ENCODE assay signal across 23 cellular contexts in the genomic region with DNA sequence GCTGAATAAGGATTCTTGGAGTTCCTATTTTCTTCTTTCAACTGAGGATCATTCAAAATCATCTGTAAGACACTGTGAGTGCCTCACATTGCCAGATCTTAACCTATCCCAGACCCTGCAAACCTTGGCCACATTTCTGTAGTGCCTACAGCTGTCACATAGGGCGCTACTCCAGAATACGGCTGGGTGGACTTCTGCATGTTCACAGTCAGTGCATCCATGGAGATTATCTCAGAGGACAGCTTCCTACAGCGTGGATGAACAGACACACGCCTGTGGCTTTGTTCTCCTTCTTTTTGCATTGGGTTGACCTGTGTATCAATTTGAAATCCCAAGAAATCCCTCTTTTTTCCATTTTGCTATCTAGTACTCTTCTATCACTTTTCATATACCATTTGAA.
"Had no signal": no experiment of that assay in that cellular context is flagged by ENCODE, and none has a peak within 500 bp of the region (broad histone marks: within the 10 kb centered on the region; RNA-seq: fewer than 3 reads in every experiment).

No MANE protein-coding gene starts in this region.

- H3K9me3 ChIP-seq: ascending aorta, body of pancreas, MG63 had no signal

- H3K4me3 Mint-ChIP-seq: activated CD8-positive, alpha-beta T cell treated with anti-CD3 and anti-CD28 coated beads for 36 hours; activated naive CD8-positive, alpha-beta T cell treated with anti-CD3 and anti-CD28 coated beads, Interleukin-2, amount 50 U/mL, for 24 hours; activated T-cell treated with anti-CD3 and anti-CD28 coated beads, Interleukin-2, amount 50 U/mL, for 72 hours; central memory CD8-positive, alpha-beta T cell had no signal

- H3K36me3 ChIP-seq: ascending aorta, MG63 had no signal

- DNase-seq: activated CD4-positive, alpha-beta T cell treated with anti-CD3 and anti-CD28 coated beads for 4 hours; activated CD8-positive, alpha-beta memory T cell treated with anti-CD3 and anti-CD28 coated beads, Interleukin-2, amount 50 U/mL, for 4 hours; activated CD8-positive, alpha-beta T cell treated with anti-CD3 and anti-CD28 coated beads for 36 hours; activated naive CD8-positive, alpha-beta T cell treated with anti-CD3 and anti-CD28 coated beads, Interleukin-2, amount 50 U/mL, for 24 hours; activated T-cell treated with anti-CD3 and anti-CD28 coated beads, Interleukin-2, amount 50 U/mL, for 72 hours; amniotic stem cell; body of pancreas; cortex of kidney; MG63; MV-4-11; NCI-H1105; NCI-H1694; NCI-H2029; NCI-H345; NCI-H510A; NCI-H526 treated with DMSO at 0.1 percent for 48 hours; NK-92 treated with Interleukin-12 subunit alpha and Interleukin-12 subunit beta, amount 100 ng/mL, for 24 hours; PC-9; T-cell had no signal

- H3K27me3 ChIP-seq: ascending aorta, MG63 had no signal

- H3K27ac ChIP-seq: ascending aorta, body of pancreas, PC-9, SK-N-MC had no signal

- H3K27ac Mint-ChIP-seq: activated CD8-positive, alpha-beta T cell treated with anti-CD3 and anti-CD28 coated beads for 36 hours; activated naive CD4-positive, alpha-beta T cell treated with anti-CD3 and anti-CD28 coated beads, Interleukin-2, amount 50 U/mL, for 72 hours; activated naive CD8-positive, alpha-beta T cell treated with anti-CD3 and anti-CD28 coated beads, Interleukin-2, amount 50 U/mL, for 24 hours; activated T-cell treated with anti-CD3 and anti-CD28 coated beads, Interleukin-2, amount 50 U/mL, for 72 hours; T-cell had no signal

- H3K4me3 ChIP-seq: ascending aorta, body of pancreas, MG63, PC-9, SK-N-MC had no signal

- H3K9me3 Mint-ChIP-seq: activated CD8-positive, alpha-beta T cell treated with anti-CD3 and anti-CD28 coated beads for 36 hours; activated naive CD4-positive, alpha-beta T cell treated with anti-CD3 and anti-CD28 coated beads, Interleukin-2, amount 50 U/mL, for 72 hours; activated naive CD8-positive, alpha-beta T cell treated with anti-CD3 and anti-CD28 coated beads, Interleukin-2, amount 50 U/mL, for 24 hours; activated T-cell treated with anti-CD3 and anti-CD28 coated beads, Interleukin-2, amount 50 U/mL, for 72 hours; central memory CD8-positive, alpha-beta T cell; T-cell had no signal

- H3K36me3 Mint-ChIP-seq: T-cell had no signal
